In the genomic region with DNA sequence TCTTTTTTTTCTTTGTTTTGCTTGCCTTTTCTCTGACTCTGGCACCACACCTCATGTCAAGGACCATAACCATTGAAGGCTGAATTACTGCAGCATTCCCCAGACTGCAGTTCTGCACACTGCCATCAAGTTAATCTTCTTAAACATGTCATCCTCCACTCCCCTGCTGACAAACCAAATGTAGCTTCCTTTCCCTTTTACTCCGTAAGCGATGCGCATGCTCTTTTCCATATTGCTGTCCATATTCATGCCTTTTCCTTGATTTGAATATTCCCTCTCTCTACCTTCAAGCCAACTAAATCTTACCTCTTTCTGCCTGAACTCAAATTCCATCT, we compare ENCODE assay signal across 24 cellular contexts. TPM values are rescaled to one million over a fixed set of nuclear protein-coding genes. Genes with fewer than 3 reads are reported as not detected.
DNase-seq lines count a peak whose midpoint lies in the region; ATAC-seq and TF ChIP-seq lines count a peak whose summit lies in the region.
"Had no signal": no experiment of that assay in that cellular context is flagged by ENCODE, and none has a peak within 500 bp of the region (broad histone marks: within the 10 kb centered on the region; RNA-seq: fewer than 3 reads in every experiment).

No MANE protein-coding gene starts in this region.

- peaks cover 18% of the 10 kb centered on the region for H3K4me1 ChIP-seq in BLaER1
- peaks cover 76% of the 10 kb centered on the region for H3K4me1 ChIP-seq in CD8-positive, alpha-beta memory T cell (ENCODE audit: insufficient read depth, low read length)
- H3K4me1 ChIP-seq in lower lobe of right lung = peaks cover 5% of the 10 kb centered on the region

- peak; percentile 58 for ATAC-seq in T-helper 17 cell
- no peak for ATAC-seq in lower lobe of right lung
- no peak for ATAC-seq in HG03469 (IDR thresholded peaks at IDR 0.05; ENCODE audit: unreplicated experiment)
- ATAC-seq: HCT116, PC-3, right lobe of liver had no signal

- CTCF ChIA-PET in CD8-positive, alpha-beta memory T cell (lab: Charles Lee) = interaction anchor here (1.1 kb wide), 1 partner anchor 58 kb away, joined by 3 read pairs; a partner anchor contains a TSS

- H3K27me3 ChIP-seq in BLaER1 (no peaks in the 10 kb centered on the region), lower lobe of right lung (ENCODE audit: low read depth) (no peaks in the 10 kb centered on the region)
- H3K27me3 ChIP-seq in CD8-positive, alpha-beta memory T cell (ENCODE audit: insufficient read depth, low read length, poor library complexity, severe bottlenecking) = no peaks in the 10 kb centered on the region
- H3K27me3 ChIP-seq: adrenal gland, dorsolateral prefrontal cortex, right lobe of liver had no signal

- peak overlapping the region; percentile 40 for H3K9ac ChIP-seq in BLaER1

- peaks cover 8 to 68% (median 19%) of the 10 kb centered on the region in 3 donors for H3K36me3 Mint-ChIP-seq in CD8-positive, alpha-beta memory T cell
- no peaks in the 10 kb centered on the region for H3K36me3 Mint-ChIP-seq in T-helper 17 cell (ENCODE audit: low read depth)

- no peaks in the 10 kb centered on the region for H3K27me3 Mint-ChIP-seq in CD8-positive, alpha-beta memory T cell
- H3K27me3 Mint-ChIP-seq in T-helper 17 cell = no peaks in the 10 kb centered on the region
- H3K27me3 Mint-ChIP-seq: activated CD4-positive, alpha-beta T cell treated with anti-CD3 and anti-CD28 coated beads, Interleukin-2, amount 10 ng/mL, durations not matched to agents 24 days and 14 days; T-cell had no signal

- peaks cover 19 to 26% (median 26%) of the 10 kb centered on the region in 3 donors for H3K4me1 Mint-ChIP-seq in CD8-positive, alpha-beta memory T cell
- peaks cover 17% of the 10 kb centered on the region for H3K4me1 Mint-ChIP-seq in T-helper 17 cell

- no peak for DNase-seq in CD8-positive, alpha-beta memory T cell
- no peak for DNase-seq in T-helper 17 cell
- no peak for DNase-seq in lower lobe of right lung
- DNase-seq in occipital lobe (lab: John Stamatoyannopoulos, UW) = no peak
- no peak for DNase-seq in NCI-H510A treated with DMSO at 0.1 percent for 48 hours (lab: John Stamatoyannopoulos, UW)
- DNase-seq: activated effector memory CD4-positive, alpha-beta T cell treated with Interleukin-2 at 50 U/mL for 16 hours; adrenal gland; dorsolateral prefrontal cortex; EL; foreskin fibroblast; hippocampal formation; mammary epithelial cell; NCI-H1694 treated with DMSO at 0.1 percent for 48 hours; PC-3; right lobe of liver; SIG-M5 had no signal

- TF ChIP-seq CTCF in lower lobe of right lung (IDR thresholded peaks at IDR 0.05) = no peak

- H3K27ac Mint-ChIP-seq in CD8-positive, alpha-beta memory T cell = no peak overlapping the region
- no peak overlapping the region for H3K27ac Mint-ChIP-seq in T-helper 17 cell
- H3K27ac Mint-ChIP-seq: activated CD4-positive, alpha-beta T cell treated with anti-CD3 and anti-CD28 coated beads, Interleukin-2, amount 10 ng/mL, durations not matched to agents 24 days and 14 days; T-cell had no signal

- H4K20me1 ChIP-seq in BLaER1 = peaks cover 43% of the 10 kb centered on the region; the same call in 1 of the 2 replicates

- intact Hi-C loops in lower lobe of right lung (cut with DNase I) = no loop called here

- POLR2A ChIA-PET in CD8-positive, alpha-beta memory T cell (lab: Charles Lee) = interaction anchor here (2.2 kb wide), 1 partner anchor 14 kb away, joined by 8 read pairs; a partner anchor contains a TSS

- peaks cover 94% of the 10 kb centered on the region for H3K36me3 ChIP-seq in BLaER1
- peaks cover 43% of the 10 kb centered on the region for H3K36me3 ChIP-seq in CD8-positive, alpha-beta memory T cell (ENCODE audit: insufficient read depth, low read length)
- H3K36me3 ChIP-seq in lower lobe of right lung = peaks cover 86% of the 10 kb centered on the region

- H3K9me3 ChIP-seq in BLaER1 = no peaks in the 10 kb centered on the region
- H3K9me3 ChIP-seq in CD8-positive, alpha-beta memory T cell (ENCODE audit: low read length) = no peaks in the 10 kb centered on the region
- H3K9me3 ChIP-seq in T-helper 17 cell (ENCODE audit: control insufficient read depth, low read length, poor library complexity, severe bottlenecking) = no peaks in the 10 kb centered on the region
- H3K9me3 ChIP-seq in lower lobe of right lung = no peaks in the 10 kb centered on the region
- H3K9me3 ChIP-seq: adrenal gland had no signal

- H3K4me3 Mint-ChIP-seq in CD8-positive, alpha-beta memory T cell = no peak overlapping the region
- no peak overlapping the region for H3K4me3 Mint-ChIP-seq in T-helper 17 cell
- H3K4me3 Mint-ChIP-seq: activated CD4-positive, alpha-beta T cell treated with anti-CD3 and anti-CD28 coated beads, Interleukin-2, amount 10 ng/mL, durations not matched to agents 24 days and 14 days; T-cell had no signal

- H3K4me3 ChIP-seq in BLaER1 (no peak overlapping the region), lower lobe of right lung (no peak overlapping the region)
- H3K4me3 ChIP-seq in CD8-positive, alpha-beta memory T cell (ENCODE audit: low read length) = peak overlapping the region; percentile 33
- H3K4me3 ChIP-seq: adrenal gland, dorsolateral prefrontal cortex, right lobe of liver had no signal

- H3K9me3 Mint-ChIP-seq in CD8-positive, alpha-beta memory T cell = no peaks in the 10 kb centered on the region
- H3K9me3 Mint-ChIP-seq: activated CD4-positive, alpha-beta T cell treated with anti-CD3 and anti-CD28 coated beads, Interleukin-2, amount 10 ng/mL, durations not matched to agents 24 days and 14 days; T-cell had no signal

- H3K27ac ChIP-seq in BLaER1 = peak overlapping the region; percentile 47
- H3K27ac ChIP-seq in CD8-positive, alpha-beta memory T cell (ENCODE audit: low read depth, low read length) = peak overlapping the region; percentile 2
- peak overlapping the region; percentile 25 for H3K27ac ChIP-seq in lower lobe of right lung
- H3K27ac ChIP-seq: adrenal gland, epithelial cell of prostate, right lobe of liver had no signal

- peak overlapping the region; percentile 70 for H3K4me2 ChIP-seq in BLaER1

RNA-seq across cellular contexts. Expression of a gene that starts 13.6 kb away (rescaled TPM):
- not detected for total RNA-seq in CD8-positive, alpha-beta memory T cell
- polyA plus RNA-seq in CD8-positive, alpha-beta memory T cell = not detected
- total RNA-seq in T-helper 17 cell (not detected), lower lobe of right lung (not detected), occipital lobe (not detected)
- total RNA-seq: activated CD4-positive, alpha-beta T cell treated with anti-CD3 and anti-CD28 coated beads, Interleukin-2, amount 10 ng/mL, durations not matched to agents 24 days and 14 days; osteocyte had no signal

RNA-seq across cellular contexts. Expression of a gene that starts 14.7 kb away (rescaled TPM):
- total RNA-seq in CD8-positive, alpha-beta memory T cell = 10 to 100 TPM; 44.0 to 54.8 TPM
- polyA plus RNA-seq in CD8-positive, alpha-beta memory T cell = 171 TPM
- total RNA-seq in T-helper 17 cell = 10 to 100 TPM; 69.5 to 78.3 TPM
- total RNA-seq in lower lobe of right lung = 72.6 TPM
- 32.0 TPM for total RNA-seq in occipital lobe

RNA-seq across cellular contexts. Expression of a gene that starts 43.2 kb away (rescaled TPM):
- 1 to 10 TPM; 4.7 to 4.9 TPM for total RNA-seq in CD8-positive, alpha-beta memory T cell
- 4.2 TPM for polyA plus RNA-seq in CD8-positive, alpha-beta memory T cell
- total RNA-seq in T-helper 17 cell (1 to 10 TPM; 4.8 to 5.8 TPM), lower lobe of right lung (13.8 TPM), occipital lobe (28.9 TPM)
- total RNA-seq: bronchial epithelial cell had no signal

RNA-seq across cellular contexts. Expression of a gene that starts 49.3 kb away (rescaled TPM):
- total RNA-seq in CD8-positive, alpha-beta memory T cell = under 1 TPM; 0.15 to 0.18 TPM
- 0.09 TPM for polyA plus RNA-seq in CD8-positive, alpha-beta memory T cell
- total RNA-seq in T-helper 17 cell = 1 to 10 TPM in 1 of 2 donors, under 1 TPM in 1; 0.40 to 8.4 TPM
- 2.5 TPM for total RNA-seq in lower lobe of right lung
- total RNA-seq in occipital lobe = 18.2 TPM
- total RNA-seq: activated CD4-positive, alpha-beta T cell treated with anti-CD3 and anti-CD28 coated beads, Interleukin-2, amount 10 ng/mL, durations not matched to agents 24 days and 14 days; bronchial epithelial cell had no signal

RNA-seq across cellular contexts. Expression of a gene that starts 57.7 kb away (rescaled TPM):
- total RNA-seq in CD8-positive, alpha-beta memory T cell = 10 to 100 TPM; 14.3 to 14.8 TPM
- 8.3 TPM for polyA plus RNA-seq in CD8-positive, alpha-beta memory T cell
- total RNA-seq in T-helper 17 cell (10 to 100 TPM; 14.2 to 22.5 TPM), lower lobe of right lung (14.0 TPM), occipital lobe (6.2 TPM)
